ENCODE assay signal across 18 cellular contexts in genomic region chr5:69250593-69250992, GRCh38.
"Had no signal": no experiment of that assay in that cellular context is flagged by ENCODE, and none has a peak within 500 bp of the region (broad histone marks: within the 10 kb centered on the region; RNA-seq: fewer than 3 reads in every experiment).

No MANE protein-coding gene starts in this region.

- H3K9me3 ChIP-seq: right atrium auricular region had no signal

- ATAC-seq: esophagus mucosa; left lung; naive thymus-derived CD8-positive, alpha-beta T cell had no signal

- DNase-seq: activated CD4-positive, alpha-beta T cell treated with anti-CD3 and anti-CD28 coated beads, Interleukin-2, amount 50 U/mL, for 48 hours; activated naive CD4-positive, alpha-beta T cell; activated T-cell treated with anti-CD3 and anti-CD28 coated beads, Interleukin-2, amount 50 U/mL, for 48 hours; left lung; naive thymus-derived CD8-positive, alpha-beta T cell; posterior cingulate gyrus; stimulated activated CD4-positive, alpha-beta T cell treated with anti-CD3 and anti-CD28 coated beads, Interleukin-15, amount 100 ng/mL, for 24 hours; stimulated activated CD4-positive, alpha-beta T cell treated with anti-CD3 and anti-CD28 coated beads, Interleukin-4, amount 100 ng/mL, for 1 hour; stimulated activated naive CD4-positive, alpha-beta T cell treated with Interleukin-2 at 50 U/mL for 16 hours; substantia nigra; T-helper 1 cell; T1000 had no signal

- FAIRE-seq: endometrium, keratinocyte had no signal

- H3K4me1 ChIP-seq: left lung, right atrium auricular region, tibial nerve had no signal

- H3K27ac ChIP-seq: left lung, right atrium auricular region, skin epidermis, tibial nerve had no signal

- H3K4me3 ChIP-seq: left lung, right atrium auricular region, skin epidermis, tibial nerve had no signal

- H3K27me3 ChIP-seq: left lung, right atrium auricular region, tibial nerve had no signal
